In the genomic region with DNA sequence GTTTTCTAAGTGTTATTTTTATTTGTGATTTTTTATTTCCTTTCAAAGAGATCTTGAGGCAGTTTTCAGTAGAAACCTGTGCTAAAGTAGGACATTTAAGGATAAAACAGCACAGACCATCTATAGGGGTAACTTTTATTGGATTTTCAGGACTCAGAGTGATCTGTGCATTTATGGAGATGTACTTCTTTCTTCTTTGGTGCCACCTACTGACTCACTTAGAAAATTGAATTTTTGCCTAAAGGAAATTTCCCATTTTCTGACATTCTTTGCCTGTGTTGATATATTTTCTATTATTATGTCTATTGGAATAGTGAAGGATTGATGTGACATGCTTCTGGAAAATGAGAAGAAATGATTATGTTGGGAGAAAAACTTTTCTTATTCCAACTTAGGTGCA, we compare ENCODE assay signal across 9 cellular contexts.
DNase-seq lines count a peak whose midpoint lies in the region; ATAC-seq, FAIRE-seq and TF ChIP-seq lines count a peak whose summit lies in the region.
"Had no signal": no experiment of that assay in that cellular context is flagged by ENCODE, and none has a peak within 500 bp of the region (broad histone marks: within the 10 kb centered on the region; RNA-seq: fewer than 3 reads in every experiment).

No MANE protein-coding gene starts in this region.

- FAIRE-seq in K562 (lab: Jason Lieb, UNC): no peak

- in situ Hi-C loops in K562 (cut with MboI): loop anchor here (5.0 kb wide), 1 partner anchor 301 kb away; no protein-coding TSS in a partner anchor

- H3K9me1 ChIP-seq in K562 (ENCODE audit: control insufficient read depth, insufficient read depth, low read length): no peaks in the 10 kb centered on the region

- no peak for ATAC-seq in K562
- no peak for ATAC-seq in GM21515 (IDR thresholded peaks at IDR 0.05; ENCODE audit: unreplicated experiment)
- no peak for ATAC-seq in HG02970 (IDR thresholded peaks at IDR 0.05; ENCODE audit: low FRiP score, unreplicated experiment)

- CTCF ChIA-PET in K562 (lab: Yijun Ruan, JAX; ENCODE audit: low intra/inter-chr PET ratio): interaction anchor here (1.1 kb wide), 1 partner anchor 310 kb away, joined by 7 read pairs; no protein-coding TSS in a partner anchor

- no peaks in the 10 kb centered on the region for H4K20me1 ChIP-seq in K562 (replicated peaks; ENCODE audit: control insufficient read depth, insufficient read depth, low read length)

- BruUV-seq in K562 (replicated peaks; lab: Mats Ljungman, UMichigan): no TSS peak

- no peaks in the 10 kb centered on the region for H3K79me2 ChIP-seq in K562 (ENCODE audit: control insufficient read depth, insufficient read depth, low read length)

- peak in 1 of 2 experiments; percentile 57; a peak in 3 of 4 replicates for TF ChIP-seq RAD21 in K562 (CRISPR knock-in tag; conservative IDR thresholded peaks at IDR 0.05 in 1 of 2, IDR thresholded peaks at IDR 0.05 in 1 of 2)

- H3K9me3 ChIP-seq in K562 (replicated peaks; ENCODE audit: control insufficient read depth, insufficient read depth, low read depth, low read length): no peaks in the 10 kb centered on the region

- intact Hi-C loops in K562 (cut with micrococcal nuclease): no loop called here

- no peak for TF ChIP-seq EP300 in K562 (IDR thresholded peaks at IDR 0.05; ENCODE audit: low read length)

- no peak overlapping the region for H2AFZ ChIP-seq in K562 (ENCODE audit: low read depth, low read length)

- DNase-seq in DMS 273 (lab: John Stamatoyannopoulos, UW; ENCODE audit: unreplicated experiment): peak; percentile 36
- DNase-seq in DMS 273 treated with DMSO at 0.1 percent for 48 hours (lab: John Stamatoyannopoulos, UW): no peak
- peak; percentile 11 for DNase-seq in LoVo (ENCODE audit: low spot score)
- peak in 2 of 4 experiments; percentile 4 to 10 for DNase-seq in K562 (ENCODE audit: extremely low read depth in 1 of 4, low spot score in 3 of 4)
- peak; percentile 46 for DNase-seq in midbrain (lab: John Stamatoyannopoulos, UW)
- no peak for DNase-seq in mucosa of gallbladder (ENCODE audit: low spot score)
- DNase-seq: activated gamma-delta T cell had no signal

- H3K27ac ChIP-seq in K562 (ENCODE audit: extremely low read depth, low read depth, low read length): no peak overlapping the region

- no peak for TF ChIP-seq POLR2A in K562 (conservative IDR thresholded peaks at IDR 0.05)

- H3K36me3 ChIP-seq in K562 (ENCODE audit: control insufficient read depth, insufficient read depth, low read length): no peaks in the 10 kb centered on the region

- no peaks in the 10 kb centered on the region for H3K4me1 ChIP-seq in K562 (replicated peaks in 1 of 2; ENCODE audit: control insufficient read depth in 2 of 2, insufficient read depth in 2 of 2, low read length in 2 of 2)

- no peaks in the 10 kb centered on the region for H3K27me3 ChIP-seq in K562 (ENCODE audit: control insufficient read depth in 2 of 2, insufficient read depth in 2 of 2, low read length in 2 of 2)

- no peak overlapping the region for H3K4me2 ChIP-seq in K562 (ENCODE audit: insufficient read depth, low read length)

- peak in 2 of 3 experiments; percentile 11 to 49; a peak in 3 of 6 replicates for TF ChIP-seq CTCF in K562 (IDR thresholded peaks at IDR 0.05 in 2 of 3, conservative IDR thresholded peaks at IDR 0.05 in 1 of 3; ENCODE audit: insufficient read depth in 2 of 3, low read depth in 1 of 3, low read length in 3 of 3)

- H3K9ac ChIP-seq in K562 (ENCODE audit: insufficient read depth in 1 of 2, low read depth in 2 of 2, low read length in 2 of 2): no peak overlapping the region

- no peak overlapping the region for H3K4me3 ChIP-seq in K562

- POLR2A ChIA-PET in K562 (lab: Yijun Ruan, JAX): no interaction called here

TF ChIP-seq in K562, 482 proteins besides CTCF, POLR2A, EP300 and RAD21 (continues in another document):
- no peak for TF ChIP-seq ZNF695 (CRISPR knock-in tag; IDR thresholded peaks at IDR 0.05)
- TF ChIP-seq, protein P1, sequence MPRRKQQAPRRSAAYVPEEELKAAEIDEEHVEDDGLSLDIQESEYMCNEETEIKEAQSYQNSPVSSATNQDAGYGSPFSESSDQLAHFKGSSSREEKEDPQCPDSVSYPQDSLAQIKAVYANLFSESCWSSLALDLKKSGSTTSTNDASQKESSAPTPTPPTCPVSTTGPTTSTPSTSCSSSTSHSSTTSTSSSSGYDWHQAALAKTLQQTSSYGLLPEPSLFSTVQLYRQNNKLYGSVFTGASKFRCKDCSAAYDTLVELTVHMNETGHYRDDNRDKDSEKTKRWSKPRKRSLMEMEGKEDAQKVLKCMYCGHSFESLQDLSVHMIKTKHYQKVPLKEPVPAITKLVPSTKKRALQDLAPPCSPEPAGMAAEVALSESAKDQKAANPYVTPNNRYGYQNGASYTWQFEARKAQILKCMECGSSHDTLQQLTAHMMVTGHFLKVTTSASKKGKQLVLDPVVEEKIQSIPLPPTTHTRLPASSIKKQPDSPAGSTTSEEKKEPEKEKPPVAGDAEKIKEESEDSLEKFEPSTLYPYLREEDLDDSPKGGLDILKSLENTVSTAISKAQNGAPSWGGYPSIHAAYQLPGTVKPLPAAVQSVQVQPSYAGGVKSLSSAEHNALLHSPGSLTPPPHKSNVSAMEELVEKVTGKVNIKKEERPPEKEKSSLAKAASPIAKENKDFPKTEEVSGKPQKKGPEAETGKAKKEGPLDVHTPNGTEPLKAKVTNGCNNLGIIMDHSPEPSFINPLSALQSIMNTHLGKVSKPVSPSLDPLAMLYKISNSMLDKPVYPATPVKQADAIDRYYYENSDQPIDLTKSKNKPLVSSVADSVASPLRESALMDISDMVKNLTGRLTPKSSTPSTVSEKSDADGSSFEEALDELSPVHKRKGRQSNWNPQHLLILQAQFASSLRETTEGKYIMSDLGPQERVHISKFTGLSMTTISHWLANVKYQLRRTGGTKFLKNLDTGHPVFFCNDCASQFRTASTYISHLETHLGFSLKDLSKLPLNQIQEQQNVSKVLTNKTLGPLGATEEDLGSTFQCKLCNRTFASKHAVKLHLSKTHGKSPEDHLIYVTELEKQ (CRISPR knock-in tag; IDR thresholded peaks at IDR 0.05): no peak
- TF ChIP-seq, protein P2, sequence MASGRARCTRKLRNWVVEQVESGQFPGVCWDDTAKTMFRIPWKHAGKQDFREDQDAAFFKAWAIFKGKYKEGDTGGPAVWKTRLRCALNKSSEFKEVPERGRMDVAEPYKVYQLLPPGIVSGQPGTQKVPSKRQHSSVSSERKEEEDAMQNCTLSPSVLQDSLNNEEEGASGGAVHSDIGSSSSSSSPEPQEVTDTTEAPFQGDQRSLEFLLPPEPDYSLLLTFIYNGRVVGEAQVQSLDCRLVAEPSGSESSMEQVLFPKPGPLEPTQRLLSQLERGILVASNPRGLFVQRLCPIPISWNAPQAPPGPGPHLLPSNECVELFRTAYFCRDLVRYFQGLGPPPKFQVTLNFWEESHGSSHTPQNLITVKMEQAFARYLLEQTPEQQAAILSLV (tag; IDR thresholded peaks at IDR 0.05): no peak
- TF ChIP-seq MTA1 (IDR thresholded peaks at IDR 0.05; ENCODE audit: borderline replicate concordance): no peak
- no peak for TF ChIP-seq ZNF253 (CRISPR knock-in tag; conservative IDR thresholded peaks at IDR 0.05)
- TF ChIP-seq ZNF644 (tag; IDR thresholded peaks at IDR 0.05; ENCODE audit: low read depth): no peak
- no peak for TF ChIP-seq MTA3 (IDR thresholded peaks at IDR 0.05; ENCODE audit: borderline replicate concordance)
- TF ChIP-seq HDAC8 (tag; IDR thresholded peaks at IDR 0.05): no peak
- TF ChIP-seq SP2 (IDR thresholded peaks at IDR 0.05; ENCODE audit: extremely low read depth, low read depth, low read length, poor library complexity, severe bottlenecking): no peak
- TF ChIP-seq BRD4 (IDR thresholded peaks at IDR 0.05): no peak
- no peak for TF ChIP-seq ATF7 (IDR thresholded peaks at IDR 0.05)
- no peak for TF ChIP-seq ZNF79 (CRISPR knock-in tag; IDR thresholded peaks at IDR 0.05; ENCODE audit: low read depth)
- TF ChIP-seq CLOCK (CRISPR knock-in tag; IDR thresholded peaks at IDR 0.05; ENCODE audit: borderline replicate concordance): no peak
- TF ChIP-seq, protein P3, sequence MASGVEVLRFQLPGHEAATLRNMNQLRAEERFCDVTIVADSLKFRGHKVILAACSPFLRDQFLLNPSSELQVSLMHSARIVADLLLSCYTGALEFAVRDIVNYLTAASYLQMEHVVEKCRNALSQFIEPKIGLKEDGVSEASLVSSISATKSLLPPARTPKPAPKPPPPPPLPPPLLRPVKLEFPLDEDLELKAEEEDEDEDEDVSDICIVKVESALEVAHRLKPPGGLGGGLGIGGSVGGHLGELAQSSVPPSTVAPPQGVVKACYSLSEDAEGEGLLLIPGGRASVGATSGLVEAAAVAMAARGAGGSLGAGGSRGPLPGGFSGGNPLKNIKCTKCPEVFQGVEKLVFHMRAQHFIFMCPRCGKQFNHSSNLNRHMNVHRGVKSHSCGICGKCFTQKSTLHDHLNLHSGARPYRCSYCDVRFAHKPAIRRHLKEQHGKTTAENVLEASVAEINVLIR (CRISPR knock-in tag; IDR thresholded peaks at IDR 0.05): no peak
- no peak for TF ChIP-seq ZNF778 (CRISPR knock-in tag; IDR thresholded peaks at IDR 0.05)

Comparison
In these comparisons a context has a peak if more than half of its experiments do, and no peak if none do; other contexts are left out.
1. DNase-seq: peak in DMS 273 (single experiment), LoVo (single experiment) and midbrain (single experiment); none in DMS 273 treated with DMSO at 0.1 percent for 48 hours (single experiment) and mucosa of gallbladder (single experiment).